12 cellular contexts compared by ENCODE assay signal in genomic region chr5:160463775-160464465, GRCh38. TPM values are rescaled to one million over a fixed set of nuclear protein-coding genes. Genes with fewer than 3 reads are reported as not detected.
DNase-seq lines count a peak whose midpoint lies in the region; ATAC-seq and TF ChIP-seq lines count a peak whose summit lies in the region.
"Had no signal": no experiment of that assay in that cellular context is flagged by ENCODE, and none has a peak within 500 bp of the region (broad histone marks: within the 10 kb centered on the region; RNA-seq: fewer than 3 reads in every experiment).

No MANE protein-coding gene starts in this region.

- WGBS in upper lobe of left lung, 2 donors, result 64 to 67% methylated on average over 6 to 7 of the region's 7 CpGs

- no peak for ATAC-seq in upper lobe of left lung (ENCODE audit: low FRiP score in 2 of 2)
- ATAC-seq in GM19395 (IDR thresholded peaks at IDR 0.05; ENCODE audit: unreplicated experiment), result no peak
- ATAC-seq in GM19351 (IDR thresholded peaks at IDR 0.05; ENCODE audit: unreplicated experiment), result no peak

- DNase-seq in A172 (ENCODE audit: low spot score) (peak; percentile 73), EH (ENCODE audit: low read depth) (peak; percentile 89), RPMI7951 (ENCODE audit: low read depth) (peak; percentile 91), fibroblast of lung (ENCODE audit: low read depth in 2 of 2) (peak; percentile 62 to 89), SKM-1 (lab: John Stamatoyannopoulos, UW; ENCODE audit: unreplicated experiment) (no peak), upper lobe of left lung (no peak)
- DNase-seq: activated naive CD8-positive, alpha-beta T cell treated with anti-CD3 and anti-CD28 coated beads, Interleukin-2, amount 10 ng/mL, durations not matched to agents 7 days and 5 days; GDM1; ovary had no signal

- H3K36me3 ChIP-seq in fibroblast of lung (ENCODE audit: control insufficient read depth, insufficient read depth, low read length) (no peaks in the 10 kb centered on the region), upper lobe of left lung (no peaks in the 10 kb centered on the region)
- H3K36me3 ChIP-seq: ovary had no signal

- peaks cover 3% of the 10 kb centered on the region for H3K4me1 ChIP-seq in fibroblast of lung (ENCODE audit: control insufficient read depth, extremely low read depth, insufficient read depth, low read length)
- peaks cover 14 to 24% (median 18%) of the 10 kb centered on the region in 4 donors for H3K4me1 ChIP-seq in upper lobe of left lung

- no peaks in the 10 kb centered on the region for H3K79me2 ChIP-seq in fibroblast of lung (ENCODE audit: control insufficient read depth, insufficient read depth, low read length)
- H3K79me2 ChIP-seq: hepatocyte had no signal

- H3K9me3 ChIP-seq in fibroblast of lung (ENCODE audit: control insufficient read depth, insufficient read depth, low read depth, low read length), result no peaks in the 10 kb centered on the region
- no peaks in the 10 kb centered on the region for H3K9me3 ChIP-seq in upper lobe of left lung
- H3K9me3 ChIP-seq: ovary had no signal

- no peaks in the 10 kb centered on the region for H4K20me1 ChIP-seq in fibroblast of lung (ENCODE audit: control insufficient read depth, extremely low read depth, insufficient read depth, low read length)

- TF ChIP-seq CTCF in fibroblast of lung (conservative IDR thresholded peaks at IDR 0.05 in 1 of 2, IDR thresholded peaks at IDR 0.05 in 1 of 2; ENCODE audit: low read depth in 1 of 2, low read length in 2 of 2), result no peak
- TF ChIP-seq CTCF in upper lobe of left lung (IDR thresholded peaks at IDR 0.05), result no peak

- H3K4me3 ChIP-seq in fibroblast of lung (replicated peaks in 1 of 4; ENCODE audit: control extremely low read depth in 1 of 4, insufficient read depth in 1 of 4, low read depth in 3 of 4, low read length in 4 of 4), result no peak overlapping the region
- H3K4me3 ChIP-seq in upper lobe of left lung, result no peak overlapping the region
- H3K4me3 ChIP-seq: hepatocyte, ovary had no signal

- no peak overlapping the region for H3K4me2 ChIP-seq in fibroblast of lung (ENCODE audit: extremely low read depth, insufficient read depth, low read length)
- H3K4me2 ChIP-seq: hepatocyte had no signal

- TF ChIP-seq EP300 in upper lobe of left lung (IDR thresholded peaks at IDR 0.05), result no peak

- H3K27ac ChIP-seq in fibroblast of lung (ENCODE audit: insufficient read depth, low read length), result no peak overlapping the region
- no peak overlapping the region for H3K27ac ChIP-seq in upper lobe of left lung
- H3K27ac ChIP-seq: hepatocyte, ovary had no signal

- H3K27me3 ChIP-seq in fibroblast of lung (ENCODE audit: control insufficient read depth, insufficient read depth, low read length) (no peaks in the 10 kb centered on the region), upper lobe of left lung (no peaks in the 10 kb centered on the region)
- H3K27me3 ChIP-seq: hepatocyte, ovary had no signal

- no peak overlapping the region for H2AFZ ChIP-seq in fibroblast of lung (ENCODE audit: low read length)
- H2AFZ ChIP-seq: hepatocyte had no signal

- no peak overlapping the region for H3K9ac ChIP-seq in fibroblast of lung (ENCODE audit: insufficient read depth, low read length)

- no peak for TF ChIP-seq POLR2A in upper lobe of left lung (IDR thresholded peaks at IDR 0.05)

RNA-seq across cellular contexts. Expression of gene PTTG1, which starts 42.3 kb away (rescaled TPM):
- 292 and 382 TPM in 2 replicates for total RNA-seq in A172 (2014; rRNA removed; shearing (Covaris generic))
- total RNA-seq in RPMI7951 (2014; rRNA removed; shearing (Covaris generic)), result 1,242 and 1,282 TPM in 2 replicates
- total RNA-seq in fibroblast of lung, result 17.5 and 77.5 TPM in 2 replicates
- polyA plus RNA-seq in fibroblast of lung, result 108 and 363 TPM in 2 replicates
- 41.7 and 143 TPM in 2 replicates for polyA plus RNA-seq in fibroblast of lung (2012)
- polyA minus RNA-seq in fibroblast of lung (ENCODE audit: low replicate concordance), result 12.6 and 40.9 TPM in 2 replicates
- 10 to 100 TPM in 3 of 6 donors, 1 to 10 TPM in 3; 4.3 to 34.8 (median 9.6) TPM for total RNA-seq in upper lobe of left lung

RNA-seq across cellular contexts. Expression of gene SLU7, which starts 45.0 kb away (rescaled TPM):
- total RNA-seq in A172 (2014; rRNA removed; shearing (Covaris generic)), result 58.4 and 62.1 TPM in 2 replicates
- total RNA-seq in RPMI7951 (2014; rRNA removed; shearing (Covaris generic)), result 62.0 and 73.9 TPM in 2 replicates
- 74.5 and 79.4 TPM in 2 replicates for total RNA-seq in fibroblast of lung
- 35.6 and 47.1 TPM in 2 replicates for polyA plus RNA-seq in fibroblast of lung
- polyA plus RNA-seq in fibroblast of lung (2012), result 43.0 and 51.9 TPM in 2 replicates
- polyA minus RNA-seq in fibroblast of lung (ENCODE audit: low replicate concordance), result 2.3 and 16.7 TPM in 2 replicates
- 100 to 1,000 TPM in 2 of 6 donors, 10 to 100 TPM in 4; 26.7 to 115 (median 60.7) TPM for total RNA-seq in upper lobe of left lung

Comparison
In these comparisons a context has a peak if more than half of its experiments do, and no peak if none do; other contexts are left out.
1. DNase-seq: peak in A172 (single experiment), EH (single experiment), RPMI7951 (single experiment) and fibroblast of lung (2 of 2); none in SKM-1 (single experiment) and upper lobe of left lung (0 of 2).